ENCODE assay signal across 18 cellular contexts in genomic region chr7:109476409-109476808, GRCh38.
A peak's percentile ranks its signal among the peaks of the same experiment; 100 is the strongest.
DNase-seq lines count a peak whose midpoint lies in the region; ATAC-seq and TF ChIP-seq lines count a peak whose summit lies in the region.
"Had no signal": no experiment of that assay in that cellular context is flagged by ENCODE, and none has a peak within 500 bp of the region (broad histone marks: within the 10 kb centered on the region; RNA-seq: fewer than 3 reads in every experiment).

No MANE protein-coding gene starts in this region.

- H3K9me3 Mint-ChIP-seq in Caco-2 (ENCODE audit: unreplicated experiment), result no peaks in the 10 kb centered on the region
- H3K9me3 Mint-ChIP-seq: T-helper 1 cell treated with Interleukin-12 subunit alpha and Interleukin-12 subunit beta and Interleukin-4 antibody, amounts not matched to agents 30 μg/mL and 1 μg/mL, for 36 hours had no signal

- no peak overlapping the region for H3K4me3 ChIP-seq in right cardiac atrium (ENCODE audit: low read length)
- H3K4me3 ChIP-seq in Caco-2 (ENCODE audit: low read depth, low read length), result no peak overlapping the region
- H3K4me3 ChIP-seq: BLaER1 treated with 17β-estradiol and CSF1 and Interleukin-3, amounts not matched to agents 10 nM and 100 nM; MG63 had no signal

- TF ChIP-seq CTCF in Caco-2 (IDR thresholded peaks at IDR 0.05; ENCODE audit: insufficient read depth in 1 of 2, low read depth in 1 of 2, low read length in 1 of 2, severe bottlenecking in 1 of 2, unreplicated experiment in 1 of 2), result no peak

- 84% methylated on average over 3 of the region's 3 CpGs for WGBS in right cardiac atrium

- DNase-seq in NCI-H510A treated with DMSO at 0.1 percent for 48 hours (lab: John Stamatoyannopoulos, UW) (peak; percentile 56), NCI-H510A (lab: John Stamatoyannopoulos, UW) (no peak), NCI-H1436 (lab: John Stamatoyannopoulos, UW) (peak; percentile 61), NCI-H345 (lab: John Stamatoyannopoulos, UW) (peak; percentile 36), right cardiac atrium (no peak), T-helper 2 cell (no peak), Caco-2 (no peak)
- DNase-seq: CD4-positive, alpha-beta memory T cell; EL; H7; MG63; NCI-H146; NCI-H2081; Right ventricle myocardium superior had no signal

- POLR2A ChIA-PET in Caco-2 (lab: Charles Lee), result no interaction called here

- H3K27me3 ChIP-seq in right cardiac atrium (ENCODE audit: control insufficient read depth, insufficient read depth) (no peaks in the 10 kb centered on the region), Caco-2 (replicated peaks; ENCODE audit: control insufficient read depth, insufficient read depth, low read length) (no peaks in the 10 kb centered on the region)
- H3K27me3 ChIP-seq: BLaER1 treated with 17β-estradiol and CSF1 and Interleukin-3, amounts not matched to agents 10 nM and 100 nM; MG63 had no signal

- ATAC-seq in HG02642 (IDR thresholded peaks at IDR 0.05; ENCODE audit: poor library complexity, unreplicated experiment) (no peak), right cardiac atrium (no peak)

- H3K4me1 Mint-ChIP-seq in Caco-2 (ENCODE audit: low read depth, unreplicated experiment), result no peaks in the 10 kb centered on the region
- H3K4me1 Mint-ChIP-seq: CD4-positive, alpha-beta memory T cell had no signal

- H3K27ac ChIP-seq in right cardiac atrium (ENCODE audit: low read length), result no peak overlapping the region
- H3K27ac ChIP-seq: 22Rv1; BLaER1 treated with 17β-estradiol and CSF1 and Interleukin-3, amounts not matched to agents 10 nM and 100 nM had no signal

- H3K27ac Mint-ChIP-seq in Caco-2 (ENCODE audit: unreplicated experiment), result no peak overlapping the region
- H3K27ac Mint-ChIP-seq: CD4-positive, alpha-beta memory T cell; T-helper 1 cell treated with Interleukin-12 subunit alpha and Interleukin-12 subunit beta and Interleukin-4 antibody, amounts not matched to agents 30 μg/mL and 1 μg/mL, for 36 hours had no signal

- no peak overlapping the region for H3K4me3 Mint-ChIP-seq in Caco-2 (ENCODE audit: unreplicated experiment)
- H3K4me3 Mint-ChIP-seq: CD4-positive, alpha-beta memory T cell; T-helper 1 cell treated with Interleukin-12 subunit alpha and Interleukin-12 subunit beta and Interleukin-4 antibody, amounts not matched to agents 30 μg/mL and 1 μg/mL, for 36 hours had no signal

- intact Hi-C loops in right cardiac atrium (cut with DNase I) (no loop called here), Caco-2 (cut with micrococcal nuclease; ENCODE audit: unreplicated experiment) (no loop called here)

- H3K4me1 ChIP-seq in right cardiac atrium (ENCODE audit: control insufficient read depth, insufficient read depth, low read length) (no peaks in the 10 kb centered on the region), Caco-2 (no peaks in the 10 kb centered on the region; the same call in 1 of the 2 replicates)
- H3K4me1 ChIP-seq: BLaER1 treated with 17β-estradiol and CSF1 and Interleukin-3, amounts not matched to agents 10 nM and 100 nM had no signal

- H3K36me3 ChIP-seq in Caco-2 (ENCODE audit: control insufficient read depth, insufficient read depth, low read length), result no peaks in the 10 kb centered on the region
- H3K36me3 ChIP-seq: BLaER1 treated with 17β-estradiol and CSF1 and Interleukin-3, amounts not matched to agents 10 nM and 100 nM; MG63 had no signal

- no TSS peak for BruUV-seq in Caco-2 (replicated peaks; lab: Mats Ljungman, UMichigan)

- no peaks in the 10 kb centered on the region for H3K36me3 Mint-ChIP-seq in Caco-2 (ENCODE audit: insufficient read depth, unreplicated experiment)
- H3K36me3 Mint-ChIP-seq: CD4-positive, alpha-beta memory T cell had no signal

- CTCF ChIA-PET in Caco-2 (lab: Charles Lee), result no interaction called here

- H3K9me3 ChIP-seq in right cardiac atrium (ENCODE audit: control insufficient read depth, low read length) (no peaks in the 10 kb centered on the region), Caco-2 (no peaks in the 10 kb centered on the region)
- H3K9me3 ChIP-seq: BLaER1 treated with 17β-estradiol and CSF1 and Interleukin-3, amounts not matched to agents 10 nM and 100 nM; MG63 had no signal

- peaks cover 2% of the 10 kb centered on the region for H3K27me3 Mint-ChIP-seq in Caco-2 (ENCODE audit: insufficient read depth, unreplicated experiment)
- H3K27me3 Mint-ChIP-seq: CD4-positive, alpha-beta memory T cell had no signal

Comparison
In these comparisons a context has a peak if more than half of its experiments do, and no peak if none do; other contexts are left out.
1. DNase-seq: peak in NCI-H510A treated with DMSO at 0.1 percent for 48 hours (single experiment), NCI-H1436 (single experiment) and NCI-H345 (single experiment); none in NCI-H510A (single experiment), right cardiac atrium (0 of 3), T-helper 2 cell (0 of 5) and Caco-2 (0 of 2).